In the genomic region with DNA sequence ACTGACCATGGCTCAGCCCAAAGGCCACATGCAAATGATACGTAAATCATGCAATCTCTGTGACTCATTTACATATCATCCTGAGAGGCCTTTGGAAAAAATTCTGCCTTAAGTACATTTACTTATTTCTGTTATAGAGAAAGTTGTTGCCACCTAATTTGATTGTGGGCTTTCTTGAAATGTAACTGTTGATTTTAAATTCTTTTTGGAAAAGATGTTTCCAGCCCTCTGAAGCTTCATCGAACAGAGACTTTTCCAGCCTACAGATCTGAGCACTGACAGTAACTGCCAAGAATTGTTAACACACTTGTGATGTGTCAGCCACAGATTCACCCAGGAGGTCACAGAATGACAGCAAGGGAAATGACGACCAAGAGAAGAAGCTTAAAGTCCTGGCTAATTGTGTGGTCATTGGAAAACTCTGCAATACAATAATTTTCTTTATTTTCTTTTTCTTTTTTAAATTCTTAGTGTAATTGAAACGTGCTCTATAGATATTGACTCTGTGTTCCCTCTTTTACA, we compare ENCODE assay signal across 2 cellular contexts.
TF ChIP-seq lines count a peak whose summit lies in the region.

No MANE protein-coding gene starts in this region.

TF ChIP-seq in IMR-90, 13 proteins besides CTCF, POLR2A, EP300 and RAD21 (continued from another document):
- TF ChIP-seq USF2 (IDR thresholded peaks at IDR 0.05; ENCODE audit: low read depth, low read length), result no peak
- TF ChIP-seq FOS (IDR thresholded peaks at IDR 0.05; ENCODE audit: low read depth, low read length), result no peak

TF ChIP-seq in neural cell, 6 proteins besides CTCF, POLR2A, EP300 and RAD21 (continued from another document):
- TF ChIP-seq REST (IDR thresholded peaks at IDR 0.05; ENCODE audit: borderline replicate concordance) (no peak), POLR2AphosphoS5 (IDR thresholded peaks at IDR 0.05) (no peak), EZH2 (IDR thresholded peaks at IDR 0.05; ENCODE audit: borderline replicate concordance, insufficient read depth, low read length, poor library complexity, severe bottlenecking) (no peak), MXI1 (conservative IDR thresholded peaks at IDR 0.05; ENCODE audit: poor library complexity, severe bottlenecking) (no peak), TAF1 (IDR thresholded peaks at IDR 0.05; ENCODE audit: low read depth) (no peak)
